In the genomic region with DNA sequence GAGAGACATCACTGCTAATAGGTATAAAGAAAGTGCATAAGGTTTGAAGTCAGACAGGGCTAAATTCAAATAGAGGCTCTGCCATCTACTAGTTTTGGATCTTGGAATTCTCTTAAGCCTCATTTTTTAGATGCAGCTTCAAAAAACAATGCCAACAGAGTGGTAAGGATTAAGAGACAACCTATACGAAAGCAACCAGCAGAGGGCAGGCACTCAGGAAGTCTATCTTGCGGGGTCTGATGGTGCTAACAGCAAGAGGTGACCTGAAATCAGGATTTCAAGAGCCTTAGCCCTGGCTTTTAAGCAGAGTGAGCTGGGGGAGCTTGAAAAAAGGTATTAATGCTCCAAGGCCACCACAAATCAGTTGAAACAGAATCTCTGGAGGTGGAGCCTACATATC, we compare ENCODE assay signal across 8 cellular contexts. TPM values are rescaled to one million over a fixed set of nuclear protein-coding genes. Genes with fewer than 3 reads are reported as not detected.
DNase-seq lines count a peak whose midpoint lies in the region; ATAC-seq, FAIRE-seq and TF ChIP-seq lines count a peak whose summit lies in the region.

No MANE protein-coding gene starts in this region.

- H3K27ac Mint-ChIP-seq in naive thymus-derived CD4-positive, alpha-beta T cell, result no peak overlapping the region

- intact Hi-C loops in A673 (cut with micrococcal nuclease; ENCODE audit: unreplicated experiment), result loop anchor here (2.0 kb wide), 1 partner anchor 245 kb away; no protein-coding TSS in a partner anchor
- intact Hi-C loops in naive thymus-derived CD4-positive, alpha-beta T cell (cut with micrococcal nuclease), result loop anchor here (1.0 to 10.0 kb wide), 6 partner anchors 53 to 267 kb away; partner anchors contain the start of gene MYO1E (in 1 of the 2)

- peaks cover 0 to 9% (median 0%) of the 10 kb centered on the region in 5 donors for H3K36me3 Mint-ChIP-seq in naive thymus-derived CD4-positive, alpha-beta T cell

- DNase-seq in A673 (ENCODE audit: low spot score) (peak; percentile 72), GM12892 (ENCODE audit: insufficient read length) (no peak), NCI-H526 treated with DMSO at 0.1 percent for 48 hours (lab: John Stamatoyannopoulos, UW) (peak; percentile 20), epithelial cell of proximal tubule (ENCODE audit: low read depth) (no peak), stromal cell of bone marrow (ENCODE audit: low read depth) (peak; percentile 52)
- peak; percentile 73 for DNase-seq in activated CD8-positive, alpha-beta memory T cell treated with anti-CD3 and anti-CD28 coated beads for 24 hours
- peak in 8 of 9 donors; percentile 8 to 50 (median 33) for DNase-seq in naive thymus-derived CD4-positive, alpha-beta T cell

- no peak overlapping the region for H3K4me3 ChIP-seq in A673 (ENCODE audit: low read depth, low read length, poor library complexity, severe bottlenecking)
- H3K4me3 ChIP-seq in epithelial cell of proximal tubule (ENCODE audit: low read depth, low read length), result no peak overlapping the region
- H3K4me3 ChIP-seq in naive thymus-derived CD4-positive, alpha-beta T cell (ENCODE audit: low read length), result no peak overlapping the region

- no TSS peak for BruUV-seq in A673 (replicated peaks; lab: Mats Ljungman, UMichigan)

- H3K27me3 ChIP-seq in A673 (replicated peaks; ENCODE audit: insufficient read depth, low read depth, low read length, poor library complexity), result no peaks in the 10 kb centered on the region
- H3K27me3 ChIP-seq in naive thymus-derived CD4-positive, alpha-beta T cell (ENCODE audit: control insufficient read depth in 2 of 2, insufficient read depth in 2 of 2, low read length in 2 of 2), result no peaks in the 10 kb centered on the region

- no peaks in the 10 kb centered on the region for H3K4me1 ChIP-seq in A673 (ENCODE audit: insufficient read depth, low read length, poor library complexity, severe bottlenecking)
- H3K4me1 ChIP-seq in naive thymus-derived CD4-positive, alpha-beta T cell (ENCODE audit: control insufficient read depth in 2 of 2, insufficient read depth in 2 of 2, low read length in 2 of 2), result no peaks in the 10 kb centered on the region

- H3K27me3 Mint-ChIP-seq in naive thymus-derived CD4-positive, alpha-beta T cell, result peaks cover 0 to 1% (median 0%) of the 10 kb centered on the region in 5 donors

- ATAC-seq in naive thymus-derived CD4-positive, alpha-beta T cell, result peak; percentile 79
- ATAC-seq in GM19351 (IDR thresholded peaks at IDR 0.05; ENCODE audit: unreplicated experiment), result no peak

- TF ChIP-seq POLR2A in GM12892 (IDR thresholded peaks at IDR 0.05; ENCODE audit: low read depth, low read length), result no peak

- peak; percentile 92 for FAIRE-seq in GM12892 (lab: Jason Lieb, UNC)

- H3K27ac ChIP-seq in A673 (ENCODE audit: low read depth, low read length, poor library complexity, severe bottlenecking), result no peak overlapping the region
- no peak overlapping the region for H3K27ac ChIP-seq in naive thymus-derived CD4-positive, alpha-beta T cell (ENCODE audit: low read depth, low read length)

- no peak overlapping the region for H3K4me3 Mint-ChIP-seq in naive thymus-derived CD4-positive, alpha-beta T cell

- no peaks in the 10 kb centered on the region for H3K9me3 ChIP-seq in A673 (ENCODE audit: low read depth, low read length, poor library complexity, severe bottlenecking)
- H3K9me3 ChIP-seq in naive thymus-derived CD4-positive, alpha-beta T cell (ENCODE audit: control insufficient read depth in 2 of 3, low read length in 3 of 3), result no peaks in the 10 kb centered on the region

- H3K36me3 ChIP-seq in A673 (ENCODE audit: insufficient read depth, low read length, poor library complexity, severe bottlenecking), result no peaks in the 10 kb centered on the region
- H3K36me3 ChIP-seq in naive thymus-derived CD4-positive, alpha-beta T cell (ENCODE audit: control insufficient read depth in 2 of 3, insufficient read depth in 3 of 3, low read length in 3 of 3), result no peaks in the 10 kb centered on the region

- TF ChIP-seq CTCF in A673 (conservative IDR thresholded peaks at IDR 0.05; ENCODE audit: low read depth, low read length) (peak; percentile 71), epithelial cell of proximal tubule (conservative IDR thresholded peaks at IDR 0.05; ENCODE audit: low read depth, low read length) (peak; percentile 80)

- no peaks in the 10 kb centered on the region for H3K9me3 Mint-ChIP-seq in naive thymus-derived CD4-positive, alpha-beta T cell

- H3K4me1 Mint-ChIP-seq in naive thymus-derived CD4-positive, alpha-beta T cell, result peaks cover 0 to 25% (median 0%) of the 10 kb centered on the region in 7 donors

- POLR2A ChIA-PET in A673 (lab: Charles Lee; ENCODE audit: low non-redundant PET), result interaction anchor here (0.6 kb wide), 1 partner anchor 277 kb away, joined by 4 read pairs; no protein-coding TSS in a partner anchor
- POLR2A ChIA-PET in naive thymus-derived CD4-positive, alpha-beta T cell (lab: Charles Lee), result no interaction called here

- CTCF ChIA-PET in A673 (lab: Charles Lee), result interaction anchor here (1.2 to 1.4 kb wide), 2 partner anchors 246 to 282 kb away, joined by 5 to 6 read pairs; no protein-coding TSS in a partner anchor
- CTCF ChIA-PET in naive thymus-derived CD4-positive, alpha-beta T cell (lab: Charles Lee), result interaction anchor here (0.6 to 5.9 kb wide), 5 partner anchors 10 to 811 kb away, joined by 3 to 34 read pairs (median 3); no protein-coding TSS in a partner anchor

RNA-seq across cellular contexts. Expression of gene LDHAL6B, which starts 40.7 kb away (rescaled TPM):
- total RNA-seq in A673 (2021) (not detected in 2 replicates), epithelial cell of proximal tubule (not detected in 2 replicates)
- polyA plus RNA-seq in GM12892 (2012; ENCODE audit: missing spikeins), result 1.00 TPM
- total RNA-seq in naive thymus-derived CD4-positive, alpha-beta T cell, result not detected
- polyA plus RNA-seq in naive thymus-derived CD4-positive, alpha-beta T cell, result not detected

Comparison
In these comparisons a context has a peak if more than half of its experiments do, and no peak if none do; other contexts are left out.
1. DNase-seq: peak in A673 (single experiment), NCI-H526 treated with DMSO at 0.1 percent for 48 hours (single experiment), activated CD8-positive, alpha-beta memory T cell treated with anti-CD3 and anti-CD28 coated beads for 24 hours (single experiment), naive thymus-derived CD4-positive, alpha-beta T cell (8 of 9) and stromal cell of bone marrow (single experiment); none in GM12892 (single experiment) and epithelial cell of proximal tubule (single experiment).